ENCODE assay signal across 28 cellular contexts in the genomic region with DNA sequence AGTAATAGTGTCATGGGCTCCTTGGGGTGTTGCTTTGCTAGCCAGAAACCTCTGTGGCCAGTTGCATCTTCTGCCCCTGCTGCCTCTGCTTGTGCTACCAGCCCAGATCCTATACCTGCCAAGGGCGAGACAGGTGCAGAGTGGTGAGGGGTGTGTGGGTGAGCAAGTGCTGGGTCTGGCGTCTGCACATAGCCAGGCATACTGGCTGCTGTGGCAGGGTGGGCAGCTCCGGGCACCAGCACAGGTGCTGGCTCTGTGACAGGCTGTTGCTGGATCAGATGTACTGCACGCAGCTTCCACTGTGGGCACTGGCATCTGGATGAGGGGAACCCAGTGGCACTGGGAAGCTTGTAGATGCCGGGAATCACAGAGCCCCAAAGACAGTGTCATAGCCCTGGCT.
"Had no signal": no experiment of that assay in that cellular context is flagged by ENCODE, and none has a peak within 500 bp of the region (broad histone marks: within the 10 kb centered on the region; RNA-seq: fewer than 3 reads in every experiment).

No MANE protein-coding gene starts in this region.

- H3K27ac ChIP-seq: coronary artery, esophagus muscularis mucosa, foreskin keratinocyte, gastroesophageal sphincter, heart left ventricle, hepatocyte, left ventricle myocardium inferior, lower lobe of right lung, prostate gland, right atrium auricular region, stomach, testis, transverse colon, vagina had no signal

- DNase-seq: dermis blood vessel endothelial cell; effector memory CD4-positive, alpha-beta T cell; foreskin keratinocyte; kidney glomerular epithelial cell; left colon; left ventricle myocardium inferior; lower lobe of right lung; naive thymus-derived CD8-positive, alpha-beta T cell; stimulated activated CD4-positive, alpha-beta T cell treated with anti-CD3 and anti-CD28 coated beads, Interleukin-2, amount 100 ng/mL, for 24 hours; stimulated activated CD4-positive, alpha-beta T cell treated with anti-CD3 and anti-CD28 coated beads, Interleukin-4, amount 100 ng/mL, for 24 hours; stimulated activated naive B cell treated with anti-CD40 and anti-IgM and Interleukin-4, amounts not matched to agents 10 μg/mL and 1 μg/mL and 100 μg/mL, for 72 hours; stomach; testis; transverse colon had no signal

- H3K27me3 ChIP-seq: esophagus muscularis mucosa, foreskin keratinocyte, heart left ventricle, hepatocyte, right atrium auricular region, stomach, testis, transverse colon, vagina had no signal

- H3K27me3 Mint-ChIP-seq: central memory CD8-positive, alpha-beta T cell; stimulated activated naive B cell treated with anti-CD40 and anti-IgM and Interleukin-4, amounts not matched to agents 10 μg/mL and 1 μg/mL and 100 μg/mL, for 72 hours had no signal

- H3K4me3 ChIP-seq: coronary artery, esophagus muscularis mucosa, gastroesophageal sphincter, heart left ventricle, hepatocyte, left ventricle myocardium inferior, lower lobe of right lung, prostate gland, right atrium auricular region, smooth muscle cell, stomach, testis, transverse colon, vagina had no signal

- H3K4me1 ChIP-seq: esophagus muscularis mucosa, foreskin keratinocyte, gastroesophageal sphincter, heart left ventricle, left ventricle myocardium inferior, lower lobe of right lung, prostate gland, right atrium auricular region, stomach, testis, transverse colon, vagina had no signal

- ATAC-seq: foreskin keratinocyte; gastroesophageal sphincter; heart left ventricle; left colon; naive thymus-derived CD8-positive, alpha-beta T cell; sciatic nerve; stimulated activated naive B cell treated with anti-CD40 and anti-IgM and Interleukin-4, amounts not matched to agents 10 μg/mL and 1 μg/mL and 100 μg/mL, for 72 hours had no signal

- H3K9me3 Mint-ChIP-seq: neural crest cell had no signal

- H3K9me3 ChIP-seq: esophagus muscularis mucosa, gastroesophageal sphincter, left ventricle myocardium inferior, lower lobe of right lung, prostate gland, right atrium auricular region, stomach, testis, transverse colon, vagina had no signal

- H3K36me3 ChIP-seq: esophagus muscularis mucosa, gastroesophageal sphincter, heart left ventricle, left ventricle myocardium inferior, lower lobe of right lung, prostate gland, right atrium auricular region, stomach, transverse colon, vagina had no signal

- FAIRE-seq: endothelial cell of umbilical vein, islet of Langerhans had no signal

- H3K4me3 Mint-ChIP-seq: central memory CD8-positive, alpha-beta T cell; naive thymus-derived CD8-positive, alpha-beta T cell; neural crest cell; stimulated activated naive B cell treated with anti-CD40 and anti-IgM and Interleukin-4, amounts not matched to agents 10 μg/mL and 1 μg/mL and 100 μg/mL, for 72 hours had no signal

- H3K4me1 Mint-ChIP-seq: central memory CD8-positive, alpha-beta T cell; naive thymus-derived CD8-positive, alpha-beta T cell; neural crest cell; stimulated activated naive B cell treated with anti-CD40 and anti-IgM and Interleukin-4, amounts not matched to agents 10 μg/mL and 1 μg/mL and 100 μg/mL, for 72 hours had no signal

- H3K27ac Mint-ChIP-seq: naive thymus-derived CD8-positive, alpha-beta T cell; stimulated activated naive B cell treated with anti-CD40 and anti-IgM and Interleukin-4, amounts not matched to agents 10 μg/mL and 1 μg/mL and 100 μg/mL, for 72 hours had no signal
